8 cellular contexts compared by ENCODE assay signal in genomic region chr6:21666200-21666671, GRCh38.
A peak's percentile ranks its signal among the peaks of the same experiment; 100 is the strongest.
DNase-seq lines count a peak whose midpoint lies in the region; ATAC-seq and TF ChIP-seq lines count a peak whose summit lies in the region.

No MANE protein-coding gene starts in this region.

- no peak for TF ChIP-seq CTCF in GM12865 (IDR thresholded peaks at IDR 0.05; ENCODE audit: insufficient read depth, low read depth, low read length, missing control alignments)
- TF ChIP-seq CTCF in Panc1 (IDR thresholded peaks at IDR 0.05) = no peak

- POLR2A ChIA-PET in Panc1 (lab: Charles Lee) = no interaction called here

- intact Hi-C loops in Panc1 (cut with micrococcal nuclease; ENCODE audit: unreplicated experiment) = no loop called here

- in situ Hi-C loops in Panc1 (cut with HindIII; ENCODE audit: low pct_unique_long_range_greater_than_20kb, low sequenced_read_pairs) = no loop called here

- CTCF ChIA-PET in Panc1 (lab: Charles Lee) = no interaction called here

- H3K4me3 ChIP-seq in GM12865 (ENCODE audit: low read depth, low read length) = peak overlapping the region; percentile 70
- H3K4me3 ChIP-seq in Panc1 (ENCODE audit: low read depth in 2 of 2, low read length in 2 of 2) = peak overlapping the region; percentile 59 to 78
- H3K4me3 ChIP-seq in rectal smooth muscle tissue (ENCODE audit: low read length) = peak overlapping the region; percentile 84

- no peaks in the 10 kb centered on the region for H3K9me3 ChIP-seq in Panc1 (ENCODE audit: control insufficient read depth, insufficient read depth, low read depth, low read length)

- peak; percentile 22 for DNase-seq in GM12865 (ENCODE audit: low read depth)
- no peak for DNase-seq in Panc1 (ENCODE audit: low read depth, low spot score)
- peak; percentile 2 for DNase-seq in globus pallidus (ENCODE audit: low spot score)
- no peak for DNase-seq in NCI-H2107 treated with DMSO at 0.1 percent for 48 hours (lab: John Stamatoyannopoulos, UW; ENCODE audit: unreplicated experiment)
- DNase-seq in GDM1 (lab: John Stamatoyannopoulos, UW) = no peak
- no peak for DNase-seq in putamen (ENCODE audit: low spot score)

- no peaks in the 10 kb centered on the region for H3K27me3 ChIP-seq in Panc1 (ENCODE audit: control insufficient read depth, insufficient read depth, low read length)
- peaks cover 9% of the 10 kb centered on the region for H3K27me3 ChIP-seq in rectal smooth muscle tissue (ENCODE audit: control insufficient read depth, insufficient read depth, low read length)

- BruUV-seq in Panc1 (replicated peaks; lab: Mats Ljungman, UMichigan) = no TSS peak

- ATAC-seq in Panc1 = peak; percentile 71
- ATAC-seq in GM19351 (IDR thresholded peaks at IDR 0.05; ENCODE audit: unreplicated experiment) = no peak

- no peaks in the 10 kb centered on the region; the same call in none of the 2 replicates for H3K4me1 ChIP-seq in Panc1 (ENCODE audit: control insufficient read depth, insufficient read depth, low read length)
- H3K4me1 ChIP-seq in rectal smooth muscle tissue (ENCODE audit: control insufficient read depth, insufficient read depth, low read length) = peaks cover 6% of the 10 kb centered on the region

- H3K36me3 ChIP-seq in Panc1 (ENCODE audit: control insufficient read depth, insufficient read depth, low read length) (no peaks in the 10 kb centered on the region), rectal smooth muscle tissue (ENCODE audit: control insufficient read depth, insufficient read depth, low read length) (no peaks in the 10 kb centered on the region)

- no peak overlapping the region for H3K9ac ChIP-seq in rectal smooth muscle tissue (ENCODE audit: low read length)

- H3K27ac ChIP-seq in Panc1 (ENCODE audit: low read length) (peak overlapping the region; percentile 79), rectal smooth muscle tissue (ENCODE audit: low read depth, low read length) (peak overlapping the region; percentile 63)

Comparison
In these comparisons a context has a peak if more than half of its experiments do, and no peak if none do; other contexts are left out.
1. DNase-seq: peak in GM12865 (single experiment) and globus pallidus (single experiment); none in Panc1 (single experiment), NCI-H2107 treated with DMSO at 0.1 percent for 48 hours (single experiment), GDM1 (single experiment) and putamen (single experiment).
2. Peak in every context shown above with its lines, with median percentiles within 50 percentile points of each other: H3K4me3 ChIP-seq.